Comparison of ENCODE assay signal across 20 cellular contexts in the genomic region with DNA sequence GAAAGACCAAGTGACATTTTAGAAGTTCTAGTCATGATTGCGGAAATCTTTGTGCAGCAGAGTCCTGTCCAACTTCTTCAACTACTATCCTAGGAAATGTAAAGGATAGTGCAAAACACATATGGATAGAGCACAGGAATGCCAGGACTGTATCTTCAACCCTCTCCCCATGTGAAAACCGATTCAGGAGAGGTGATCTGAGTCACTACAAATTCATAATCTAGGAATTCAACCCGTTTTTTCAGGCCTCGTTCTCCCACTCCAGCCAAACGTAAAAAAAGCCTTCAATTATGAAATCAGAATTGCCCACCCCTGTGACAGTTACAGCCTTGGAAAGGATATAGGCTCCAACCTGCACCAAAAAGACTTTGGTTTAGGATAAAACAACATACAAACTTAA. TPM values are rescaled to one million over a fixed set of nuclear protein-coding genes. Genes with fewer than 3 reads are reported as not detected.
DNase-seq lines count a peak whose midpoint lies in the region; ATAC-seq, FAIRE-seq and TF ChIP-seq lines count a peak whose summit lies in the region.
"Had no signal": no experiment of that assay in that cellular context is flagged by ENCODE, and none has a peak within 500 bp of the region (broad histone marks: within the 10 kb centered on the region; RNA-seq: fewer than 3 reads in every experiment).

No MANE protein-coding gene starts in this region.

- no peaks in the 10 kb centered on the region for H3K36me3 Mint-ChIP-seq in chondrocyte (ENCODE audit: low read depth)
- H3K36me3 Mint-ChIP-seq in CD14-positive monocyte: no peaks in the 10 kb centered on the region

- intact Hi-C loops in CD14-positive monocyte (cut with micrococcal nuclease): no loop called here

- peak overlapping the region; percentile 47 for H3K27ac Mint-ChIP-seq in chondrocyte (ENCODE audit: unreplicated experiment)
- no peak overlapping the region for H3K27ac Mint-ChIP-seq in CD14-positive monocyte

- TF ChIP-seq POLR2A in GM12891 (IDR thresholded peaks at IDR 0.05; ENCODE audit: low read depth, low read length): no peak

- H3K4me1 Mint-ChIP-seq in chondrocyte (ENCODE audit: low read depth) (peaks cover 60% of the 10 kb centered on the region), CD14-positive monocyte (peaks cover 11% of the 10 kb centered on the region)

- no peak overlapping the region for H3K4me3 ChIP-seq in BLaER1 treated with 17β-estradiol and CSF1 and Interleukin-3, amounts not matched to agents 10 nM and 100 nM
- H3K4me3 ChIP-seq in RWPE2 (ENCODE audit: severe bottlenecking): no peak overlapping the region
- H3K4me3 ChIP-seq: SJCRH30 had no signal

- no peaks in the 10 kb centered on the region for H3K36me3 ChIP-seq in BLaER1 treated with 17β-estradiol and CSF1 and Interleukin-3, amounts not matched to agents 10 nM and 100 nM
- H3K36me3 ChIP-seq in RWPE2 (ENCODE audit: low read depth): no peaks in the 10 kb centered on the region
- H3K36me3 ChIP-seq: SJCRH30 had no signal

- H3K4me3 Mint-ChIP-seq in chondrocyte (ENCODE audit: unreplicated experiment) (no peak overlapping the region), CD14-positive monocyte (no peak overlapping the region)
- H3K4me3 Mint-ChIP-seq: CD8-positive, alpha-beta memory T cell had no signal

- H4K20me1 ChIP-seq in BLaER1 treated with 17β-estradiol and CSF1 and Interleukin-3, amounts not matched to agents 10 nM and 100 nM: no peaks in the 10 kb centered on the region

- peak overlapping the region in 9 of 11 experiments; percentile 59 to 83 (median 71); a peak in 12 of 22 replicates for H3K4me2 ChIP-seq in BLaER1 treated with 17β-estradiol and CSF1 and Interleukin-3, amounts not matched to agents 10 nM and 100 nM
- H3K4me2 ChIP-seq: KMS-11 had no signal

- no peak for DNase-seq in GM12891 (ENCODE audit: insufficient read length, low spot score)
- DNase-seq in RWPE2 (ENCODE audit: low spot score): no peak
- DNase-seq in chondrocyte (ENCODE audit: low spot score): no peak
- DNase-seq in omental fat pad (ENCODE audit: low spot score): no peak
- no peak for DNase-seq in CD14-positive monocyte (ENCODE audit: low spot score)
- no peak for DNase-seq in activated CD4-positive, alpha-beta T cell treated with anti-CD3 and anti-CD28 coated beads for 48 hours
- DNase-seq: C1 segment of cervical spinal cord; CD8-positive, alpha-beta memory T cell; IMR-90; NCI-H1092 treated with DMSO at 0.1 percent for 48 hours; NCI-H1436 treated with DMSO at 0.1 percent for 48 hours; NCI-H1930; NCI-H524 treated with DMSO at 0.1 percent for 48 hours; NCI-H82; SJCRH30 had no signal

- H3K9ac ChIP-seq in BLaER1 treated with 17β-estradiol and CSF1 and Interleukin-3, amounts not matched to agents 10 nM and 100 nM: no peak overlapping the region
- H3K9ac ChIP-seq: KMS-11 had no signal

- H3K27ac ChIP-seq in BLaER1 treated with 17β-estradiol and CSF1 and Interleukin-3, amounts not matched to agents 10 nM and 100 nM: no peak overlapping the region
- no peak overlapping the region for H3K27ac ChIP-seq in RWPE2 (ENCODE audit: poor library complexity, severe bottlenecking)
- H3K27ac ChIP-seq: 22Rv1, KMS-11, SJCRH30 had no signal

- peaks cover 17 to 47% (median 29%) of the 10 kb centered on the region in 10 experiments for H3K4me1 ChIP-seq in BLaER1 treated with 17β-estradiol and CSF1 and Interleukin-3, amounts not matched to agents 10 nM and 100 nM
- no peaks in the 10 kb centered on the region for H3K4me1 ChIP-seq in RWPE2 (ENCODE audit: insufficient read depth, poor library complexity, severe bottlenecking)
- H3K4me1 ChIP-seq: SJCRH30 had no signal

- no peak for TF ChIP-seq CTCF in RWPE2 (IDR thresholded peaks at IDR 0.05; ENCODE audit: poor library complexity, severe bottlenecking)
- TF ChIP-seq CTCF in chondrocyte (IDR thresholded peaks at IDR 0.05): no peak
- TF ChIP-seq CTCF in omental fat pad (IDR thresholded peaks at IDR 0.05): no peak
- no peak for TF ChIP-seq CTCF in CD14-positive monocyte (IDR thresholded peaks at IDR 0.05)

- FAIRE-seq in GM12891 (lab: Jason Lieb, UNC): peak; percentile 5

- H3K9me3 Mint-ChIP-seq in chondrocyte (ENCODE audit: low read depth) (peaks cover 8% of the 10 kb centered on the region), CD14-positive monocyte (no peaks in the 10 kb centered on the region)
- H3K9me3 Mint-ChIP-seq: CD8-positive, alpha-beta memory T cell had no signal

- H3K27me3 Mint-ChIP-seq in chondrocyte (ENCODE audit: low read depth): no peaks in the 10 kb centered on the region
- H3K27me3 Mint-ChIP-seq in CD14-positive monocyte (ENCODE audit: low read depth in 3 of 3): peaks cover 0 to 2% (median 0%) of the 10 kb centered on the region in 3 donors

- H3K27me3 ChIP-seq in BLaER1 treated with 17β-estradiol and CSF1 and Interleukin-3, amounts not matched to agents 10 nM and 100 nM: no peaks in the 10 kb centered on the region
- H3K27me3 ChIP-seq in RWPE2 (ENCODE audit: insufficient read depth, poor library complexity, severe bottlenecking): no peaks in the 10 kb centered on the region
- H3K27me3 ChIP-seq: SJCRH30 had no signal

- no peaks in the 10 kb centered on the region for H3K9me3 ChIP-seq in BLaER1 treated with 17β-estradiol and CSF1 and Interleukin-3, amounts not matched to agents 10 nM and 100 nM (replicated peaks in 1 of 11)
- no peaks in the 10 kb centered on the region for H3K9me3 ChIP-seq in RWPE2 (ENCODE audit: severe bottlenecking)
- H3K9me3 ChIP-seq: SJCRH30 had no signal

- ATAC-seq in RWPE2 (ENCODE audit: low read depth) (peak; percentile 58), HG03175 (IDR thresholded peaks at IDR 0.05; ENCODE audit: unreplicated experiment) (no peak), omental fat pad (ENCODE audit: low FRiP score) (no peak)
- ATAC-seq: Panc1 had no signal

TF ChIP-seq in GM12891, 5 proteins besides CTCF, POLR2A, EP300 and RAD21:
- no peak for TF ChIP-seq PAX5 (IDR thresholded peaks at IDR 0.05; ENCODE audit: insufficient read depth, low read length, severe bottlenecking)
- TF ChIP-seq POLR2AphosphoS5 (IDR thresholded peaks at IDR 0.05; ENCODE audit: low read depth, low read length): no peak

RNA-seq across cellular contexts. Expression of a gene that starts 52.9 kb away (rescaled TPM):
- polyA plus RNA-seq in GM12891 (2012; ENCODE audit: low read depth, missing spikeins): 246 TPM
- total RNA-seq in chondrocyte (not detected in 3 replicates), omental fat pad (10 to 100 TPM; 28.4 to 63.6 (median 47.1) TPM)
- 10 to 100 TPM in 1 of 2 donors, 1 to 10 TPM in 1; 2.4 to 17.7 TPM for polyA plus RNA-seq in CD14-positive monocyte
- total RNA-seq: IMR-90, SJCRH30 had no signal
- polyA plus RNA-seq: IMR-90 had no signal

Comparison
In these comparisons a context has a peak if more than half of its experiments do, and no peak if none do; other contexts are left out.
1. RNA of a gene that starts 52.9 kb away (total RNA-seq): 28.4 to 63.6 TPM in omental fat pad; not detected in chondrocyte; every median in the first group is over 10 times any median in the second.